1 cellular context compared by ENCODE assay signal in genomic region chr1:221783936-221784335, GRCh38.
TF ChIP-seq lines count a peak whose summit lies in the region.

No MANE protein-coding gene starts in this region.

TF ChIP-seq in GM23338, 12 proteins besides CTCF, POLR2A, EP300 and RAD21 (continued from another document):
- TF ChIP-seq, protein P1, sequence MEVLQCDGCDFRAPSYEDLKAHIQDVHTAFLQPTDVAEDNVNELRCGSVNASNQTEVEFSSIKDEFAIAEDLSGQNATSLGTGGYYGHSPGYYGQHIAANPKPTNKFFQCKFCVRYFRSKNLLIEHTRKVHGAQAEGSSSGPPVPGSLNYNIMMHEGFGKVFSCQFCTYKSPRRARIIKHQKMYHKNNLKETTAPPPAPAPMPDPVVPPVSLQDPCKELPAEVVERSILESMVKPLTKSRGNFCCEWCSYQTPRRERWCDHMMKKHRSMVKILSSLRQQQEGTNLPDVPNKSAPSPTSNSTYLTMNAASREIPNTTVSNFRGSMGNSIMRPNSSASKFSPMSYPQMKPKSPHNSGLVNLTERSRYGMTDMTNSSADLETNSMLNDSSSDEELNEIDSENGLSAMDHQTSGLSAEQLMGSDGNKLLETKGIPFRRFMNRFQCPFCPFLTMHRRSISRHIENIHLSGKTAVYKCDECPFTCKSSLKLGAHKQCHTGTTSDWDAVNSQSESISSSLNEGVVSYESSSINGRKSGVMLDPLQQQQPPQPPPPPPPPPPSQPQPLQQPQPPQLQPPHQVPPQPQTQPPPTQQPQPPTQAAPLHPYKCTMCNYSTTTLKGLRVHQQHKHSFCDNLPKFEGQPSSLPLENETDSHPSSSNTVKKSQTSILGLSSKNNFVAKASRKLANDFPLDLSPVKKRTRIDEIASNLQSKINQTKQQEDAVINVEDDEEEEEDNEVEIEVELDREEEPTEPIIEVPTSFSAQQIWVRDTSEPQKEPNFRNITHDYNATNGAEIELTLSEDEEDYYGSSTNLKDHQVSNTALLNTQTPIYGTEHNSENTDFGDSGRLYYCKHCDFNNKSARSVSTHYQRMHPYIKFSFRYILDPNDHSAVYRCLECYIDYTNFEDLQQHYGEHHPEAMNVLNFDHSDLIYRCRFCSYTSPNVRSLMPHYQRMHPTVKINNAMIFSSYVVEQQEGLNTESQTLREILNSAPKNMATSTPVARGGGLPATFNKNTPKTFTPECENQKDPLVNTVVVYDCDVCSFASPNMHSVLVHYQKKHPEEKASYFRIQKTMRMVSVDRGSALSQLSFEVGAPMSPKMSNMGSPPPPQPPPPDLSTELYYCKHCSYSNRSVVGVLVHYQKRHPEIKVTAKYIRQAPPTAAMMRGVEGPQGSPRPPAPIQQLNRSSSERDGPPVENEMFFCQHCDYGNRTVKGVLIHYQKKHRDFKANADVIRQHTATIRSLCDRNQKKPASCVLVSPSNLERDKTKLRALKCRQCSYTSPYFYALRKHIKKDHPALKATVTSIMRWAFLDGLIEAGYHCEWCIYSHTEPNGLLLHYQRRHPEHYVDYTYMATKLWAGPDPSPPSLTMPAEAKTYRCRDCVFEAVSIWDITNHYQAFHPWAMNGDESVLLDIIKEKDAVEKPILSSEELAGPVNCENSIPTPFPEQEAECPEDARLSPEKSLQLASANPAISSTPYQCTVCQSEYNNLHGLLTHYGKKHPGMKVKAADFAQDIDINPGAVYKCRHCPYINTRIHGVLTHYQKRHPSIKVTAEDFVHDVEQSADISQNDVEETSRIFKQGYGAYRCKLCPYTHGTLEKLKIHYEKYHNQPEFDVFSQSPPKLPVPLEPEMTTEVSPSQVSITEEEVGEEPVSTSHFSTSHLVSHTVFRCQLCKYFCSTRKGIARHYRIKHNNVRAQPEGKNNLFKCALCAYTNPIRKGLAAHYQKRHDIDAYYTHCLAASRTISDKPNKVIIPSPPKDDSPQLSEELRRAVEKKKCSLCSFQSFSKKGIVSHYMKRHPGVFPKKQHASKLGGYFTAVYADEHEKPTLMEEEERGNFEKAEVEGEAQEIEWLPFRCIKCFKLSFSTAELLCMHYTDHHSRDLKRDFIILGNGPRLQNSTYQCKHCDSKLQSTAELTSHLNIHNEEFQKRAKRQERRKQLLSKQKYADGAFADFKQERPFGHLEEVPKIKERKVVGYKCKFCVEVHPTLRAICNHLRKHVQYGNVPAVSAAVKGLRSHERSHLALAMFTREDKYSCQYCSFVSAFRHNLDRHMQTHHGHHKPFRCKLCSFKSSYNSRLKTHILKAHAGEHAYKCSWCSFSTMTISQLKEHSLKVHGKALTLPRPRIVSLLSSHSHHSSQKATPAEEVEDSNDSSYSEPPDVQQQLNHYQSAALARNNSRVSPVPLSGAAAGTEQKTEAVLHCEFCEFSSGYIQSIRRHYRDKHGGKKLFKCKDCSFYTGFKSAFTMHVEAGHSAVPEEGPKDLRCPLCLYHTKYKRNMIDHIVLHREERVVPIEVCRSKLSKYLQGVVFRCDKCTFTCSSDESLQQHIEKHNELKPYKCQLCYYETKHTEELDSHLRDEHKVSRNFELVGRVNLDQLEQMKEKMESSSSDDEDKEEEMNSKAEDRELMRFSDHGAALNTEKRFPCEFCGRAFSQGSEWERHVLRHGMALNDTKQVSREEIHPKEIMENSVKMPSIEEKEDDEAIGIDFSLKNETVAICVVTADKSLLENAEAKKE (CRISPR knock-in tag; IDR thresholded peaks at IDR 0.05) = no peak
- TF ChIP-seq NANOG (IDR thresholded peaks at IDR 0.05; ENCODE audit: borderline replicate concordance) (no peak), EZH2phosphoT487 (IDR thresholded peaks at IDR 0.05; ENCODE audit: unreplicated experiment) (no peak), ETS1 (IDR thresholded peaks at IDR 0.05) (no peak), POLR2AphosphoS5 (IDR thresholded peaks at IDR 0.05; ENCODE audit: low read depth) (no peak), JUNB (IDR thresholded peaks at IDR 0.05; ENCODE audit: unreplicated experiment) (no peak), EZH2 (IDR thresholded peaks at IDR 0.05; ENCODE audit: low read depth, unreplicated experiment) (no peak), ZNF331 (CRISPR knock-in tag; IDR thresholded peaks at IDR 0.05; ENCODE audit: low read depth) (no peak)
